Comparison of ENCODE assay signal across 6 cellular contexts in genomic region chr9:137888621-137889020, GRCh38. TPM values are rescaled to one million over a fixed set of nuclear protein-coding genes. Genes with fewer than 3 reads are reported as not detected.
"Had no signal": no experiment of that assay in that cellular context is flagged by ENCODE, and none has a peak within 500 bp of the region (broad histone marks: within the 10 kb centered on the region; RNA-seq: fewer than 3 reads in every experiment).

No MANE protein-coding gene starts in this region.

RNA-seq across cellular contexts. Expression of gene CACNA1B, which starts 11.0 kb away (rescaled TPM):
- total RNA-seq: LHCN-M2, MCF 10A, NCI-H460, OCI-LY7, PC-9, RPMI7951 had no signal
